Comparison of ENCODE assay signal across 28 cellular contexts in the genomic region with DNA sequence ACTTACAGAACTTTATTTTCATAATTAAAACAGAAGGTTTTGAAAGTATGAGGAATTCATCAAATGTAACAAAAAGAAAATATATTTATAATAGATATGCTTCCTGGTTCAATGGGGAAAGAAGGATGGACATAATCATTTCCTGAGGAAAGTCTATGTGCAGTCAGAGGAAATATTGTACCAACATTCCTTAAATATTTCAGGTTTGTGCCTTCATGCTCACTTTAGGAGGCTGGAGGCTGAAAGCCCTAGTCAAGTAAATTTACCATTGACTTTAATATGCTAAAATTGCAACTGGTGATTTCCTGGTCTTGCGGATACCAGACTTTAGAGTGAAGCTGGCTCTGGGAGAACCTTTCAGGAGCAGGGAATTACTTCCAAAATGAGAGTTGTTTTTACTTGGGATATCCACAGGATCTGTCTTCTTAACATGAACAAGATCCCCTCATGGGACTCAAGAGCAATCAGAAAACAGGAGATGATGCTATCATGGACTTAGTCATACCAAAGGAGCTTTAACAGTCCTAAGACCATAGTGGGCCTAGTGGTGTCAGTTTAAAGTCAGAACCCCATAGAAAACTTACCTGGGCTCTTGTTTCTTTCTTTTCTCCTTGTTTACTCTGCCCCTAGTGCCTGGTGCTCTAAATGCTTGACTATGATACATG.
A peak's percentile ranks its signal among the peaks of the same experiment; 100 is the strongest.
DNase-seq lines count a peak whose midpoint lies in the region; ATAC-seq and TF ChIP-seq lines count a peak whose summit lies in the region.
"Had no signal": no experiment of that assay in that cellular context is flagged by ENCODE, and none has a peak within 500 bp of the region (broad histone marks: within the 10 kb centered on the region; RNA-seq: fewer than 3 reads in every experiment).

No MANE protein-coding gene starts in this region.

- no TSS peak for BruUV-seq in Panc1 (replicated peaks; lab: Mats Ljungman, UMichigan)

- peak overlapping the region; percentile 67 for H3K27ac ChIP-seq in Panc1 (ENCODE audit: low read length)
- peak overlapping the region; percentile 74 for H3K27ac ChIP-seq in ectodermal cell (ENCODE audit: insufficient read depth, low read depth, low read length, poor library complexity, severe bottlenecking)
- H3K27ac ChIP-seq: BLaER1 treated with 17β-estradiol and CSF1 and Interleukin-3, amounts not matched to agents 10 nM and 100 nM; coronary artery; heart left ventricle; KMS-11; sigmoid colon; thyroid gland had no signal

- intact Hi-C loops in Panc1 (cut with micrococcal nuclease; ENCODE audit: unreplicated experiment): no loop called here

- 0 out of 2 replicates have a peak, but pooled peaks have one; percentile 4 for TF ChIP-seq CTCF in Panc1 (IDR thresholded peaks at IDR 0.05)

- H3K9me3 ChIP-seq in Panc1 (ENCODE audit: control insufficient read depth, insufficient read depth, low read depth, low read length) (no peaks in the 10 kb centered on the region), ectodermal cell (ENCODE audit: control insufficient read depth, low read length) (peaks cover 2% of the 10 kb centered on the region), HAP-1 (no peaks in the 10 kb centered on the region)
- H3K9me3 ChIP-seq: heart left ventricle, sigmoid colon, thyroid gland had no signal

- DNase-seq in Panc1 (ENCODE audit: low read depth, low spot score): no peak
- DNase-seq in kidney tubule cell (ENCODE audit: low spot score): peak; percentile 34
- DNase-seq in stromal cell of bone marrow (ENCODE audit: low read depth): peak; percentile 21
- DNase-seq in HAP-1 (ENCODE audit: low spot score in 2 of 2): no peak
- no peak for DNase-seq in CD1c-positive myeloid dendritic cell (ENCODE audit: extremely low spot score)
- DNase-seq in erythroblast (lab: John Stamatoyannopoulos, UW): no peak
- DNase-seq: activated CD4-positive, alpha-beta T cell treated with anti-CD3 and anti-CD28 coated beads for 1 hour; activated CD8-positive, alpha-beta T cell treated with anti-CD3 and anti-CD28 coated beads, Interleukin-2, amount 10 ng/mL, durations not matched to agents 7 days and 5 days; activated effector memory CD4-positive, alpha-beta T cell treated with anti-CD3 and anti-CD28 coated beads, Interleukin-2, amount 50 U/mL, for 16 hours; activated naive CD8-positive, alpha-beta T cell treated with anti-CD3 and anti-CD28 coated beads, Interleukin-2, amount 10 ng/mL, durations not matched to agents 7 days and 5 days; activated T-cell treated with anti-CD3 and anti-CD28 coated beads for 4 hours; Caco-2; heart left ventricle; MV-4-11; NCI-H146; NCI-H510A treated with DMSO at 0.1 percent for 48 hours; PC-3; sigmoid colon; stimulated activated CD4-positive, alpha-beta T cell treated with anti-CD3 and anti-CD28 coated beads, Interleukin-15, amount 100 ng/mL, for 24 hours; thyroid gland had no signal

- no peaks in the 10 kb centered on the region for H3K36me3 ChIP-seq in Panc1 (ENCODE audit: control insufficient read depth, insufficient read depth, low read length)
- no peaks in the 10 kb centered on the region for H3K36me3 ChIP-seq in ectodermal cell (ENCODE audit: control insufficient read depth, insufficient read depth, low read length)
- H3K36me3 ChIP-seq in HAP-1 (replicated peaks): no peaks in the 10 kb centered on the region
- H3K36me3 ChIP-seq: BLaER1 treated with 17β-estradiol and CSF1 and Interleukin-3, amounts not matched to agents 10 nM and 100 nM; brain microvascular endothelial cell; heart left ventricle; sigmoid colon; thyroid gland had no signal

- POLR2A ChIA-PET in Panc1 (lab: Charles Lee): no interaction called here

- H3K4me3 ChIP-seq in Panc1 (ENCODE audit: low read depth in 2 of 2, low read length in 2 of 2) (no peak overlapping the region), ectodermal cell (ENCODE audit: insufficient read depth, low read depth, low read length) (no peak overlapping the region), HAP-1 (no peak overlapping the region)
- H3K4me3 ChIP-seq: BLaER1 treated with 17β-estradiol and CSF1 and Interleukin-3, amounts not matched to agents 10 nM and 100 nM; coronary artery; heart left ventricle; sigmoid colon; thyroid gland had no signal

- TF ChIP-seq POLR2A in erythroblast (IDR thresholded peaks at IDR 0.05; ENCODE audit: low read length): no peak

- H3K4me1 ChIP-seq in Panc1 (ENCODE audit: control insufficient read depth, insufficient read depth, low read length): no peaks in the 10 kb centered on the region; the same call in 1 of the 2 replicates
- H3K4me1 ChIP-seq in ectodermal cell (ENCODE audit: control insufficient read depth, insufficient read depth, low read length): peaks cover 22% of the 10 kb centered on the region
- peaks cover 6% of the 10 kb centered on the region; the same call in 1 of the 2 replicates for H3K4me1 ChIP-seq in HAP-1
- H3K4me1 ChIP-seq: BLaER1 treated with 17β-estradiol and CSF1 and Interleukin-3, amounts not matched to agents 10 nM and 100 nM; Caco-2 had no signal

- ATAC-seq in Panc1: no peak
- ATAC-seq in GM19452 (IDR thresholded peaks at IDR 0.05; ENCODE audit: unreplicated experiment): no peak
- ATAC-seq: activated CD8-positive, alpha-beta T cell treated with anti-CD3 and anti-CD28 coated beads, Interleukin-2, amount 10 ng/mL, durations not matched to agents 7 days and 5 days; left lobe of liver; natural killer cell treated with Interleukin-12 subunit alpha and Interleukin-12 subunit beta and Interleukin-15 and Interleukin-18, amount 100 ng/mL, for 72 hours; PC-3 had no signal

- 53 to 63% methylated on average over 1 of the region's 1 CpG for WGBS in ectodermal cell, 2 experiments

- in situ Hi-C loops in Panc1 (cut with HindIII; ENCODE audit: low pct_unique_long_range_greater_than_20kb, low sequenced_read_pairs) (no loop called here), HAP-1 (cut with MboI; ENCODE audit: low sequenced_read_pairs) (no loop called here)

- CTCF ChIA-PET in Panc1 (lab: Charles Lee): no interaction called here

- H3K27me3 ChIP-seq in Panc1 (ENCODE audit: control insufficient read depth, insufficient read depth, low read length) (no peaks in the 10 kb centered on the region), ectodermal cell (ENCODE audit: control insufficient read depth, insufficient read depth, low read length, poor library complexity, severe bottlenecking) (no peaks in the 10 kb centered on the region), HAP-1 (ENCODE audit: low read depth) (no peaks in the 10 kb centered on the region)
- H3K27me3 ChIP-seq: BLaER1 treated with 17β-estradiol and CSF1 and Interleukin-3, amounts not matched to agents 10 nM and 100 nM; brain microvascular endothelial cell; heart left ventricle; sigmoid colon; thyroid gland had no signal

Comparison
In these comparisons a context has a peak if more than half of its experiments do, and no peak if none do; other contexts are left out.
1. DNase-seq: peak in kidney tubule cell (single experiment) and stromal cell of bone marrow (single experiment); none in Panc1 (single experiment), HAP-1 (0 of 2), CD1c-positive myeloid dendritic cell (single experiment) and erythroblast (0 of 2).